Comparison of ENCODE assay signal across 28 cellular contexts in genomic region chr2:121886059-121886458, GRCh38.
"Had no signal": no experiment of that assay in that cellular context is flagged by ENCODE, and none has a peak within 500 bp of the region (broad histone marks: within the 10 kb centered on the region; RNA-seq: fewer than 3 reads in every experiment).

No MANE protein-coding gene starts in this region.

- DNase-seq: hippocampal formation; kidney glomerular epithelial cell; left cardiac atrium; left ventricle myocardium superior; lower lobe of right lung; mammary epithelial cell; mesenchymal stem cell; naive B cell; natural killer cell; nucleus accumbens; pancreas; posterior cingulate gyrus; retina; right cardiac atrium; stimulated activated CD4-positive, alpha-beta T cell treated with anti-CD3 and anti-CD28 coated beads, Interleukin-12 subunit alpha, Interleukin-12 subunit beta, amount 100 ng/mL, for 4 hours; stimulated activated CD4-positive, alpha-beta T cell treated with anti-CD3 and anti-CD28 coated beads, Interleukin-15, amount 100 ng/mL, for 24 hours; stimulated activated CD4-positive, alpha-beta T cell treated with anti-CD3 and anti-CD28 coated beads, Interleukin-2, amount 100 ng/mL, for 24 hours; stimulated activated CD4-positive, alpha-beta T cell treated with anti-CD3 and anti-CD28 coated beads, Interleukin-4, amount 100 ng/mL, for 1 hour; stimulated activated naive CD4-positive, alpha-beta T cell treated with Interleukin-2 at 50 U/mL for 16 hours; uterus had no signal

- H3K36me3 Mint-ChIP-seq: mesothelial cell of epicardium, naive B cell, natural killer cell, type B pancreatic cell had no signal

- FAIRE-seq: keratinocyte, pancreas had no signal

- H3K4me1 ChIP-seq: lower lobe of right lung, pancreas, prostate gland, tibial nerve, uterus had no signal

- ATAC-seq: left cardiac atrium, left lobe of liver, left ventricle myocardium superior, lower lobe of right lung, natural killer cell, pancreas, right cardiac atrium, sciatic nerve had no signal

- H3K4me3 Mint-ChIP-seq: mesothelial cell of epicardium, naive B cell, natural killer cell, type B pancreatic cell had no signal

- H3K36me3 ChIP-seq: lower lobe of right lung, pancreas, prostate gland, tibial nerve, uterus had no signal

- H3K4me1 Mint-ChIP-seq: mesothelial cell of epicardium, naive B cell had no signal

- H3K4me3 ChIP-seq: lower lobe of right lung, pancreas, prostate gland, skin epidermis, tibial nerve, uterus had no signal

- H3K27me3 ChIP-seq: pancreas, tibial nerve, uterus had no signal

- H3K9me3 ChIP-seq: lower lobe of right lung, pancreas, prostate gland, tibial nerve, uterus had no signal

- H3K27ac Mint-ChIP-seq: mesothelial cell of epicardium, natural killer cell, type B pancreatic cell had no signal

- H3K9me3 Mint-ChIP-seq: mesothelial cell of epicardium, natural killer cell, type B pancreatic cell had no signal

- H3K27ac ChIP-seq: lower lobe of right lung, pancreas, prostate gland, skin epidermis, tibial nerve, uterus had no signal
